9 cellular contexts compared by ENCODE assay signal in genomic region chr22:36486619-36487384, GRCh38. TPM values are rescaled to one million over a fixed set of nuclear protein-coding genes. Genes with fewer than 3 reads are reported as not detected.
DNase-seq lines count a peak whose midpoint lies in the region; ATAC-seq and TF ChIP-seq lines count a peak whose summit lies in the region.
"Had no signal": no experiment of that assay in that cellular context is flagged by ENCODE, and none has a peak within 500 bp of the region (broad histone marks: within the 10 kb centered on the region; RNA-seq: fewer than 3 reads in every experiment).

No MANE protein-coding gene starts in this region.

- no peak overlapping the region for H3K27ac ChIP-seq in CD8-positive, alpha-beta T cell (ENCODE audit: low read depth, low read length)
- no peak overlapping the region for H3K27ac ChIP-seq in esophagus muscularis mucosa (replicated peaks in 1 of 4)

- H3K27me3 Mint-ChIP-seq in CD8-positive, alpha-beta T cell (ENCODE audit: low read depth) = no peaks in the 10 kb centered on the region
- no peaks in the 10 kb centered on the region for H3K27me3 Mint-ChIP-seq in activated CD8-positive, alpha-beta T cell treated with anti-CD3 and anti-CD28 coated beads, Interleukin-2, amount 10 ng/mL, durations not matched to agents 7 days and 5 days (ENCODE audit: low read depth)
- H3K27me3 Mint-ChIP-seq: IgD-negative memory B cell had no signal

- peaks cover 5% of the 10 kb centered on the region for H3K36me3 Mint-ChIP-seq in CD8-positive, alpha-beta T cell
- H3K36me3 Mint-ChIP-seq in activated CD8-positive, alpha-beta T cell treated with anti-CD3 and anti-CD28 coated beads, Interleukin-2, amount 10 ng/mL, durations not matched to agents 7 days and 5 days (ENCODE audit: low read depth) = peaks cover 23% of the 10 kb centered on the region
- H3K36me3 Mint-ChIP-seq: IgD-negative memory B cell had no signal

- intact Hi-C loops in CD8-positive, alpha-beta T cell (cut with DNase I, micrococcal nuclease) = loop anchor here (1.0 kb wide), 2 partner anchors 17 to 186 kb away; no protein-coding TSS in a partner anchor
- intact Hi-C loops in esophagus muscularis mucosa (cut with DNase I) = loop anchor here (5.0 kb wide), 2 partner anchors 295 to 345 kb away; no protein-coding TSS in a partner anchor

- WGBS in esophagus muscularis mucosa = 92% methylated on average over 13 of the region's 13 CpGs

- no peak overlapping the region for H3K4me3 ChIP-seq in CD8-positive, alpha-beta T cell (ENCODE audit: low read depth, low read length)
- no peak overlapping the region for H3K4me3 ChIP-seq in esophagus muscularis mucosa

- H3K4me1 ChIP-seq in CD8-positive, alpha-beta T cell (ENCODE audit: insufficient read depth, low read length) = peaks cover 3% of the 10 kb centered on the region
- H3K4me1 ChIP-seq in esophagus muscularis mucosa = peaks cover 5 to 7% (median 6%) of the 10 kb centered on the region in 4 donors

- POLR2A ChIA-PET in CD8-positive, alpha-beta T cell (lab: Charles Lee) = interaction anchor here (0.6 kb wide), 1 partner anchor 1256 kb away, joined by 3 read pairs; no protein-coding TSS in a partner anchor
- POLR2A ChIA-PET in activated CD8-positive, alpha-beta T cell treated with anti-CD3 and anti-CD28 coated beads, Interleukin-2, amount 10 ng/mL, durations not matched to agents 7 days and 5 days (lab: Charles Lee) = no interaction called here

- no peaks in the 10 kb centered on the region for H3K9me3 Mint-ChIP-seq in CD8-positive, alpha-beta T cell
- peaks cover 8% of the 10 kb centered on the region for H3K9me3 Mint-ChIP-seq in activated CD8-positive, alpha-beta T cell treated with anti-CD3 and anti-CD28 coated beads, Interleukin-2, amount 10 ng/mL, durations not matched to agents 7 days and 5 days (ENCODE audit: insufficient read depth)
- H3K9me3 Mint-ChIP-seq: IgD-negative memory B cell had no signal

- CTCF ChIA-PET in CD8-positive, alpha-beta T cell (lab: Charles Lee) = interaction anchor here (0.6 to 8.1 kb wide), 53 partner anchors 11 to 1098 kb away, joined by 3 to 75 read pairs (median 4); partner anchors contain the start of genes APOL2, APOL3 and EIF3D
- CTCF ChIA-PET in activated CD8-positive, alpha-beta T cell treated with anti-CD3 and anti-CD28 coated beads, Interleukin-2, amount 10 ng/mL, durations not matched to agents 7 days and 5 days (lab: Charles Lee) = interaction anchor here (0.6 to 3.0 kb wide), 48 partner anchors 11 to 350 kb away, joined by 3 to 23 read pairs (median 5); partner anchors contain the start of genes APOL1, APOL2, EIF3D and FOXRED2

- peak; percentile 70 for TF ChIP-seq RAD21 in Ishikawa (IDR thresholded peaks at IDR 0.05; ENCODE audit: low read depth)

- no peak for ATAC-seq in CD8-positive, alpha-beta T cell
- ATAC-seq in activated CD8-positive, alpha-beta T cell treated with anti-CD3 and anti-CD28 coated beads, Interleukin-2, amount 10 ng/mL, durations not matched to agents 7 days and 5 days = no peak
- no peak for ATAC-seq in HG03378 (IDR thresholded peaks at IDR 0.05; ENCODE audit: unreplicated experiment)

- no peaks in the 10 kb centered on the region for H3K9me3 ChIP-seq in CD8-positive, alpha-beta T cell (ENCODE audit: low read length)
- no peaks in the 10 kb centered on the region for H3K9me3 ChIP-seq in esophagus muscularis mucosa

- H3K27me3 ChIP-seq in CD8-positive, alpha-beta T cell (ENCODE audit: insufficient read depth, low read length) = no peaks in the 10 kb centered on the region
- no peaks in the 10 kb centered on the region for H3K27me3 ChIP-seq in esophagus muscularis mucosa

- peak; percentile 31 to 78 (median 70) for DNase-seq in CD8-positive, alpha-beta T cell
- DNase-seq in activated CD8-positive, alpha-beta T cell treated with anti-CD3 and anti-CD28 coated beads, Interleukin-2, amount 10 ng/mL, durations not matched to agents 7 days and 5 days = peak; percentile 72
- DNase-seq in esophagus muscularis mucosa (ENCODE audit: extremely low spot score) = no peak
- peak; percentile 25 to 39 for DNase-seq in stimulated activated CD4-positive, alpha-beta T cell treated with anti-CD3 and anti-CD28 coated beads, Interleukin-15, amount 100 ng/mL, for 1 hour (ENCODE audit: low read depth in 1 of 2, low spot score in 1 of 2)
- DNase-seq in NCI-H1048 (lab: John Stamatoyannopoulos, UW) = no peak
- no peak for DNase-seq in NCI-H187 (lab: John Stamatoyannopoulos, UW)

- TF ChIP-seq CTCF in CD8-positive, alpha-beta T cell (IDR thresholded peaks at IDR 0.05) = peak; percentile 62
- TF ChIP-seq CTCF in esophagus muscularis mucosa (IDR thresholded peaks at IDR 0.05) = peak; percentile 72 to 83 (median 81)

- H3K36me3 ChIP-seq in CD8-positive, alpha-beta T cell (ENCODE audit: insufficient read depth, low read length) = no peaks in the 10 kb centered on the region
- H3K36me3 ChIP-seq in esophagus muscularis mucosa = peaks cover 0 to 29% (median 18%) of the 10 kb centered on the region in 4 donors

- no peak for TF ChIP-seq POLR2A in esophagus muscularis mucosa (IDR thresholded peaks at IDR 0.05; ENCODE audit: low read depth)

- no peak overlapping the region for H3K27ac Mint-ChIP-seq in CD8-positive, alpha-beta T cell
- H3K27ac Mint-ChIP-seq in activated CD8-positive, alpha-beta T cell treated with anti-CD3 and anti-CD28 coated beads, Interleukin-2, amount 10 ng/mL, durations not matched to agents 7 days and 5 days = no peak overlapping the region

- TF ChIP-seq EP300 in Ishikawa (IDR thresholded peaks at IDR 0.05; ENCODE audit: borderline replicate concordance) = no peak
- TF ChIP-seq EP300 in esophagus muscularis mucosa (IDR thresholded peaks at IDR 0.05) = no peak

- H3K4me3 Mint-ChIP-seq in CD8-positive, alpha-beta T cell = no peak overlapping the region
- H3K4me3 Mint-ChIP-seq in activated CD8-positive, alpha-beta T cell treated with anti-CD3 and anti-CD28 coated beads, Interleukin-2, amount 10 ng/mL, durations not matched to agents 7 days and 5 days = no peak overlapping the region

- H3K4me1 Mint-ChIP-seq in CD8-positive, alpha-beta T cell (ENCODE audit: low read depth) = peaks cover 5% of the 10 kb centered on the region
- H3K4me1 Mint-ChIP-seq in activated CD8-positive, alpha-beta T cell treated with anti-CD3 and anti-CD28 coated beads, Interleukin-2, amount 10 ng/mL, durations not matched to agents 7 days and 5 days (ENCODE audit: low read depth) = peaks cover 8% of the 10 kb centered on the region

TF ChIP-seq in Ishikawa, 13 proteins besides CTCF, POLR2A, EP300 and RAD21 (continues in another document):
- TF ChIP-seq REST (IDR thresholded peaks at IDR 0.05; ENCODE audit: low read depth) = no peak
- TF ChIP-seq YY1 (IDR thresholded peaks at IDR 0.05; ENCODE audit: low read depth) = no peak
- TF ChIP-seq TAF1 (IDR thresholded peaks at IDR 0.05; ENCODE audit: low read depth) = no peak
- TF ChIP-seq NFIC (IDR thresholded peaks at IDR 0.05) = no peak
- TF ChIP-seq TEAD4 (IDR thresholded peaks at IDR 0.05) = no peak
- TF ChIP-seq TCF12 (IDR thresholded peaks at IDR 0.05; ENCODE audit: low read depth) = no peak
- no peak for TF ChIP-seq ZBTB7A (IDR thresholded peaks at IDR 0.05; ENCODE audit: low read depth)
- no peak for TF ChIP-seq USF1 (IDR thresholded peaks at IDR 0.05)
- no peak for TF ChIP-seq FOXM1 (IDR thresholded peaks at IDR 0.05; ENCODE audit: borderline replicate concordance, low read depth)
- TF ChIP-seq CEBPB (IDR thresholded peaks at IDR 0.05) = no peak

RNA-seq across cellular contexts. Expression of gene TXN2, which starts 5.4 kb away (rescaled TPM):
- 10 to 100 TPM; 24.4 to 29.0 TPM for total RNA-seq in CD8-positive, alpha-beta T cell
- total RNA-seq in activated CD8-positive, alpha-beta T cell treated with anti-CD3 and anti-CD28 coated beads, Interleukin-2, amount 10 ng/mL, durations not matched to agents 7 days and 5 days = 10 to 100 TPM; 74.1 to 78.4 TPM
- 10 to 100 TPM; 34.9 to 56.5 (median 47.2) TPM for total RNA-seq in esophagus muscularis mucosa

RNA-seq across cellular contexts. Expression of gene FOXRED2, which starts 20.0 kb away (rescaled TPM):
- 1 to 10 TPM; 2.1 TPM for total RNA-seq in CD8-positive, alpha-beta T cell
- total RNA-seq in activated CD8-positive, alpha-beta T cell treated with anti-CD3 and anti-CD28 coated beads, Interleukin-2, amount 10 ng/mL, durations not matched to agents 7 days and 5 days = 10 to 100 TPM; 19.0 to 20.3 TPM
- 10 to 100 TPM in 1 of 4 donors, 1 to 10 TPM in 3; 4.6 to 12.5 (median 5.4) TPM for total RNA-seq in esophagus muscularis mucosa

RNA-seq across cellular contexts. Expression of gene EIF3D, which starts 42.2 kb away (rescaled TPM):
- 100 to 1,000 TPM; 302 to 315 TPM for total RNA-seq in CD8-positive, alpha-beta T cell
- 100 to 1,000 TPM; 186 to 190 TPM for total RNA-seq in activated CD8-positive, alpha-beta T cell treated with anti-CD3 and anti-CD28 coated beads, Interleukin-2, amount 10 ng/mL, durations not matched to agents 7 days and 5 days
- total RNA-seq in esophagus muscularis mucosa = 100 to 1,000 TPM; 200 to 282 (median 252) TPM

Comparison
In these comparisons a context has a peak if more than half of its experiments do, and no peak if none do; other contexts are left out.
1. DNase-seq: peak in CD8-positive, alpha-beta T cell (7 of 7), activated CD8-positive, alpha-beta T cell treated with anti-CD3 and anti-CD28 coated beads, Interleukin-2, amount 10 ng/mL, durations not matched to agents 7 days and 5 days (single experiment) and stimulated activated CD4-positive, alpha-beta T cell treated with anti-CD3 and anti-CD28 coated beads, Interleukin-15, amount 100 ng/mL, for 1 hour (2 of 2); none in esophagus muscularis mucosa (single experiment), NCI-H1048 (single experiment) and NCI-H187 (0 of 2).